In the genomic region with DNA sequence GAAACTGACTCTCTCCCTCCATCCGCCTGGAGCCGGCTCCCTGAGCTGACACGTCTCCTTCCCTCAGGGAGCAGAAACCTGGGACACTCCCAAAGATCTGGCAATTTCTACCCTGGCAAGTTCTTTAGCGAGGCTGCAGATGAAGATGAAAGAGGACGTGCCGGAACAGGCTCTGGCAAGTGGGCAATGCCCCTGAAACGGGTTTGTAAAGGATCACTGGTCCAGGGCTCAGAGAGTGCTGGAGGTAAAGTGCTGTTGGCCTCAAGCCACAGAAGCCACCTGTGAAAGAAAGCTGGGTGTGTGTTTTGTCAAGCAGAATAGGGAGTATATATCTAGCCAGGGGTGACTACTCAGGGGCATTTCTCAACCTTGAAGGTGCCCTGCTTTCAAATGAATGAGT, we compare ENCODE assay signal across 14 cellular contexts.
"Had no signal": no experiment of that assay in that cellular context is flagged by ENCODE, and none has a peak within 500 bp of the region (broad histone marks: within the 10 kb centered on the region; RNA-seq: fewer than 3 reads in every experiment).

No MANE protein-coding gene starts in this region.

- H3K9me3 Mint-ChIP-seq: activated CD4-positive, alpha-beta memory T cell treated with anti-CD3 and anti-CD28 coated beads, Interleukin-2, amount 10 ng/mL, durations not matched to agents 7 days and 5 days; activated naive CD8-positive, alpha-beta T cell treated with anti-CD3 and anti-CD28 coated beads, Interleukin-2, amount 10 ng/mL, durations not matched to agents 7 days and 5 days; activated T-cell treated with anti-CD3 and anti-CD28 coated beads, Interleukin-2, amount 50 U/mL, for 72 hours; stimulated activated naive B cell treated with anti-CD40 and anti-IgM and Interleukin-4, amounts not matched to agents 10 μg/mL and 1 μg/mL and 100 μg/mL, for 72 hours; type B pancreatic cell had no signal

- H3K27ac Mint-ChIP-seq: activated CD4-positive, alpha-beta memory T cell treated with anti-CD3 and anti-CD28 coated beads, Interleukin-2, amount 10 ng/mL, durations not matched to agents 7 days and 5 days; activated naive CD8-positive, alpha-beta T cell treated with anti-CD3 and anti-CD28 coated beads, Interleukin-2, amount 10 ng/mL, durations not matched to agents 7 days and 5 days; activated T-cell treated with anti-CD3 and anti-CD28 coated beads, Interleukin-2, amount 50 U/mL, for 72 hours; stimulated activated naive B cell treated with anti-CD40 and anti-IgM and Interleukin-4, amounts not matched to agents 10 μg/mL and 1 μg/mL and 100 μg/mL, for 72 hours; type B pancreatic cell had no signal

- DNase-seq: activated CD4-positive, alpha-beta memory T cell treated with anti-CD3 and anti-CD28 coated beads, Interleukin-2, amount 10 ng/mL, durations not matched to agents 7 days and 5 days; activated CD8-positive, alpha-beta memory T cell treated with anti-CD3 and anti-CD28 coated beads, Interleukin-2, amount 50 U/mL, for 4 hours; activated naive CD8-positive, alpha-beta T cell treated with anti-CD3 and anti-CD28 coated beads, Interleukin-2, amount 10 ng/mL, durations not matched to agents 7 days and 5 days; activated T-cell treated with anti-CD3 and anti-CD28 coated beads, Interleukin-2, amount 50 U/mL, for 72 hours; aorta; dorsolateral prefrontal cortex; left ventricle myocardium superior; stimulated activated CD4-positive, alpha-beta T cell treated with anti-CD3 and anti-CD28 coated beads, Interleukin-2, amount 100 ng/mL, for 24 hours; stimulated activated naive B cell treated with anti-CD40 and anti-IgM and Interleukin-4, amounts not matched to agents 10 μg/mL and 1 μg/mL and 100 μg/mL, for 72 hours; T-helper 9 cell had no signal

- H3K4me1 ChIP-seq: breast epithelium had no signal

- ATAC-seq: activated T-cell treated with anti-CD3 and anti-CD28 coated beads, Interleukin-2, amount 50 U/mL, for 72 hours; gastroesophageal sphincter; left ventricle myocardium superior; sciatic nerve; stimulated activated naive B cell treated with anti-CD40 and anti-IgM and Interleukin-4, amounts not matched to agents 10 μg/mL and 1 μg/mL and 100 μg/mL, for 72 hours had no signal

- H3K36me3 Mint-ChIP-seq: activated naive CD8-positive, alpha-beta T cell treated with anti-CD3 and anti-CD28 coated beads, Interleukin-2, amount 10 ng/mL, durations not matched to agents 7 days and 5 days; stimulated activated naive B cell treated with anti-CD40 and anti-IgM and Interleukin-4, amounts not matched to agents 10 μg/mL and 1 μg/mL and 100 μg/mL, for 72 hours; type B pancreatic cell had no signal

- H3K9me3 ChIP-seq: breast epithelium, gastroesophageal sphincter had no signal

- H3K36me3 ChIP-seq: breast epithelium, gastroesophageal sphincter had no signal

- H3K4me1 Mint-ChIP-seq: activated CD4-positive, alpha-beta memory T cell treated with anti-CD3 and anti-CD28 coated beads, Interleukin-2, amount 10 ng/mL, durations not matched to agents 7 days and 5 days had no signal

- H3K27me3 ChIP-seq: gastroesophageal sphincter had no signal

- H3K27ac ChIP-seq: dorsolateral prefrontal cortex, gastroesophageal sphincter had no signal

- H3K4me3 ChIP-seq: breast epithelium, dorsolateral prefrontal cortex, gastroesophageal sphincter had no signal

- H3K4me3 Mint-ChIP-seq: activated CD4-positive, alpha-beta memory T cell treated with anti-CD3 and anti-CD28 coated beads, Interleukin-2, amount 10 ng/mL, durations not matched to agents 7 days and 5 days; activated naive CD8-positive, alpha-beta T cell treated with anti-CD3 and anti-CD28 coated beads, Interleukin-2, amount 10 ng/mL, durations not matched to agents 7 days and 5 days; activated T-cell treated with anti-CD3 and anti-CD28 coated beads, Interleukin-2, amount 50 U/mL, for 72 hours; stimulated activated naive B cell treated with anti-CD40 and anti-IgM and Interleukin-4, amounts not matched to agents 10 μg/mL and 1 μg/mL and 100 μg/mL, for 72 hours; type B pancreatic cell had no signal

- H3K27me3 Mint-ChIP-seq: type B pancreatic cell had no signal
